In the genomic region with DNA sequence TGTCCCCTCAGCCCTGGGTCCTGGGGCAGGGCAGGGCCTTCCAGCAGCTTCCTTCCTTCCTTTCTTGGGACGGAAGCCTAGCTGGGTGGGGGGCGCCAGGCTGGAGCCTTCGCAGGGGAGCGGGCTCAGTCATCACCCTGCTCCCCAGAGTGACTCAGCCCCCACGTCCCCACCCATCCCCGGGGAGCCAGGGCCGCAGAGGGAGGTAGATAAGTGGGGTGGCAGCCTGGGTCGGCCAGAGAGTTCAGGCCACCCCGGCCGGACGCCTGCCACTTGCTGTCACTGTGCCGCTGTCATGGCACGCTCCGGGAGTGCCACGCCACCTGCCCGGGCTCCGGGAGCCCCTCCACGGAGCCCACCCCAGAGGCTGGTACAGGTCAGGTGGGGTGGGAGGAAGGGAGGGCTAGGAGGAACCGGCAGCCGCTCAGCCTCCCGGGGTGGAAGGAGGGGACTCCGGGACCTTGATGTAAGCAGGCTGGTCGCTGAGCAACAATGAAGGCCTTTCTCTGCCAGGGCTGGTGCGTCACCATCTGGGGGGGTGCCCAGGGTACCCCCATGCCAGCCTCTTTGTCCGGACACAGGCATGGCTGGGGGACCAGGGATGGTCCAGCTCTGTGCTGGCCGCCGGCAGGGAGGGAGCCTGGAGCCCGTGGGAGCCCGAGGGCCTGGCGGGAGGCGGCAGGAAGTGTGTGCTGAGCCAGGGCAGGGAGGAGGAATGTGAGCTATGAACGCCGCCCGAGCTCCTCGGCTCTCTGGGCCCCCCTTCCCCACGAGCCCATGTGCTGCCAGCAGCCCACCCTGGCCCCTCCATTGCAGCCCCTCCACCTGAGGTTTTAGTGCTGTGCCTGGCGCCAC, we compare ENCODE assay signal across 8 cellular contexts. TPM values are rescaled to one million over a fixed set of nuclear protein-coding genes. Genes with fewer than 3 reads are reported as not detected.
DNase-seq lines count a peak whose midpoint lies in the region; ATAC-seq and TF ChIP-seq lines count a peak whose summit lies in the region.

No MANE protein-coding gene starts in this region.

- H3K27me3 ChIP-seq in SJSA1 (replicated peaks): no peaks in the 10 kb centered on the region

- DNase-seq in AG10803 (ENCODE audit: low read depth) (peak; percentile 79), SJSA1 (ENCODE audit: low read depth in 1 of 2, low spot score in 2 of 2) (peak; percentile 78 to 79), fibroblast of the aortic adventitia (ENCODE audit: low read depth) (peak; percentile 61), nucleus accumbens (lab: John Stamatoyannopoulos, UW) (peak; percentile 39 to 98 (median 90)), NOMO-1 treated with DMSO at 0.1 percent for 48 hours (lab: John Stamatoyannopoulos, UW; ENCODE audit: unreplicated experiment) (no peak)
- no peak for DNase-seq in stimulated activated CD8-positive, alpha-beta memory T cell treated with anti-CD3 and anti-CD28 coated beads, Interleukin-4, amount 100 ng/mL, for 48 hours

- no peaks in the 10 kb centered on the region for H3K9me3 ChIP-seq in SJSA1 (replicated peaks)

- peak overlapping the region; percentile 85 for H3K27ac ChIP-seq in SJSA1

- peaks cover 54% of the 10 kb centered on the region for H3K36me3 ChIP-seq in SJSA1

- no peak for TF ChIP-seq CTCF in AG10803 (conservative IDR thresholded peaks at IDR 0.05; ENCODE audit: low read length)
- TF ChIP-seq CTCF in fibroblast of the aortic adventitia (IDR thresholded peaks at IDR 0.05; ENCODE audit: insufficient read depth, low read length): no peak

- ATAC-seq in GM21423 (IDR thresholded peaks at IDR 0.05; ENCODE audit: unreplicated experiment): no peak
- no peak for ATAC-seq in HG03045 (IDR thresholded peaks at IDR 0.05; ENCODE audit: unreplicated experiment)

- H3K4me1 ChIP-seq in SJSA1 (replicated peaks): peaks cover 57% of the 10 kb centered on the region

- H3K4me3 ChIP-seq in AG10803 (ENCODE audit: low read length) (peak overlapping the region; percentile 42), SJSA1 (peak overlapping the region; percentile 50), fibroblast of the aortic adventitia (ENCODE audit: low read depth, low read length) (peak overlapping the region; percentile 22)

RNA-seq across cellular contexts. Expression of a gene that starts 6.6 kb away (rescaled TPM):
- 50.2 and 57.3 TPM in 2 replicates for total RNA-seq in SJSA1 (2014; rRNA removed; shearing (Covaris generic))
- 11.5 and 26.3 TPM in 2 replicates for total RNA-seq in fibroblast of the aortic adventitia (ENCODE audit: low replicate concordance)

RNA-seq across cellular contexts. Expression of a gene that starts 13.7 kb away (rescaled TPM):
- not detected in 2 replicates for total RNA-seq in SJSA1 (2014; rRNA removed; shearing (Covaris generic))
- total RNA-seq in fibroblast of the aortic adventitia (ENCODE audit: low replicate concordance): 0.45 TPM in 1 of 2 replicates, not detected in the other

RNA-seq across cellular contexts. Expression of a gene that starts 14.3 kb away (rescaled TPM):
- 33.9 and 59.3 TPM in 2 replicates for total RNA-seq in SJSA1 (2014; rRNA removed; shearing (Covaris generic))
- 18.8 and 36.1 TPM in 2 replicates for total RNA-seq in fibroblast of the aortic adventitia (ENCODE audit: low replicate concordance)

RNA-seq across cellular contexts. Expression of a gene that starts 14.5 kb away (rescaled TPM):
- 36.9 and 51.9 TPM in 2 replicates for total RNA-seq in SJSA1 (2014; rRNA removed; shearing (Covaris generic))
- 58.7 and 145 TPM in 2 replicates for total RNA-seq in fibroblast of the aortic adventitia (ENCODE audit: low replicate concordance)

RNA-seq across cellular contexts. Expression of a gene that starts 23.7 kb away (rescaled TPM):
- 13.5 and 20.4 TPM in 2 replicates for total RNA-seq in SJSA1 (2014; rRNA removed; shearing (Covaris generic))
- 13.8 and 18.8 TPM in 2 replicates for total RNA-seq in fibroblast of the aortic adventitia (ENCODE audit: low replicate concordance)

Comparison
In these comparisons a context has a peak if more than half of its experiments do, and no peak if none do; other contexts are left out.
1. DNase-seq: peak in AG10803 (single experiment), SJSA1 (2 of 2), fibroblast of the aortic adventitia (single experiment) and nucleus accumbens (56 of 56); none in stimulated activated CD8-positive, alpha-beta memory T cell treated with anti-CD3 and anti-CD28 coated beads, Interleukin-4, amount 100 ng/mL, for 48 hours (single experiment) and NOMO-1 treated with DMSO at 0.1 percent for 48 hours (single experiment).
2. Peak in every context shown above with its lines, with median percentiles within 50 percentile points of each other: H3K4me3 ChIP-seq.